ENCODE assay signal across 1 cellular context in the genomic region with DNA sequence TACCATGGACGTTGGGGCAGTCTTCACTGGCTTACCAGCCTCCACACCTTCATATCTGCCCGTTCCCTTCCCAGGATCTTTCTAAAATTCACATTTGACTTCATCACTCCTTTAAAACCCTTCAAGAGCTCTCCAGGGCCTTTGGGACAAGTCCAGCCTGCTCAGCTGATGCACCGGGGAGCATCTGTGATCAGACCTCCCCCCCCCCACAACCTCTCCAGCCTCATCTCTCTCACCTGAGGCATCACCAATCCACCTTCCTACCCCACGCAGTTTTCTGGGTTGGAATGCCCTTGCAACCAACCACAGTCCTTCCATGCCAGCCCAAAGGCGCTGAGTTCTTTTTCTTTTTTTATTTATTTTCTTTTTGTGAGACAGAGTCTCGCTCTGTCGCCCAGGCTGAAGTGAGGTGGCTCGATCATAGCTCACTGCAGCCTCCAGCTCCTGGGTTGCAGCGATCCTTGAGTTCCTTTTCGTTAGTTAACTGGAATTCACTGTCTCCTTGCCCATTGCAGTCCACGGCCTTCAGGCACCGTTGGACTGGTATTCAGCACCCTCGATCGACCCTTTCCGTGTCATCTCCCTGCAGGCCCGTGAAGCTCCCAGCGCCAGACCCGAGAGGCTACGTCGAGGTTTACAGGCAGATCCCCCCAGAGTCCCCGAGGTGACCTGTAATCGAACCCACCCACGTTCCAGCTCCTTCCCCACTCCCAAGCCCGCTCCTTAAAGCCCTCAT.
TF ChIP-seq lines count a peak whose summit lies in the region.

No MANE protein-coding gene starts in this region.

TF ChIP-seq in H1, 55 proteins besides CTCF, POLR2A, EP300 and RAD21:
- TF ChIP-seq, protein P1, sequence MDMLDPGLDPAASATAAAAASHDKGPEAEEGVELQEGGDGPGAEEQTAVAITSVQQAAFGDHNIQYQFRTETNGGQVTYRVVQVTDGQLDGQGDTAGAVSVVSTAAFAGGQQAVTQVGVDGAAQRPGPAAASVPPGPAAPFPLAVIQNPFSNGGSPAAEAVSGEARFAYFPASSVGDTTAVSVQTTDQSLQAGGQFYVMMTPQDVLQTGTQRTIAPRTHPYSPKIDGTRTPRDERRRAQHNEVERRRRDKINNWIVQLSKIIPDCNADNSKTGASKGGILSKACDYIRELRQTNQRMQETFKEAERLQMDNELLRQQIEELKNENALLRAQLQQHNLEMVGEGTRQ (IDR thresholded peaks at IDR 0.05; ENCODE audit: low read length): no peak
- TF ChIP-seq HDAC2 (IDR thresholded peaks at IDR 0.05; ENCODE audit: borderline replicate concordance in 1 of 2, low read depth in 2 of 2, low read length in 2 of 2) (no peak), SIX5 (IDR thresholded peaks at IDR 0.05; ENCODE audit: low read depth, low read length) (no peak), SP1 (IDR thresholded peaks at IDR 0.05; ENCODE audit: low read depth, low read length) (no peak), TAF7 (optimal IDR thresholded peaks at IDR 0.05; ENCODE audit: borderline replicate concordance, low read depth, low read length) (no peak), ZNF274 (IDR thresholded peaks at IDR 0.05; ENCODE audit: borderline replicate concordance, extremely low read depth, low read length) (no peak), ASH2L (IDR thresholded peaks at IDR 0.05; ENCODE audit: low read length) (no peak), SIN3A (conservative IDR thresholded peaks at IDR 0.05 in 1 of 2, IDR thresholded peaks at IDR 0.05 in 1 of 2; ENCODE audit: low read depth in 1 of 2, low read length in 2 of 2) (no peak), CHD1 (IDR thresholded peaks at IDR 0.05; ENCODE audit: low read depth, low read length) (no peak), RBBP5 (IDR thresholded peaks at IDR 0.05; ENCODE audit: borderline replicate concordance, low read depth, low read length) (no peak), SAP30 (IDR thresholded peaks at IDR 0.05; ENCODE audit: insufficient read depth, insufficient replicate concordance, low read length) (no peak), KDM5A (IDR thresholded peaks at IDR 0.05; ENCODE audit: low read length) (no peak), CHD7 (IDR thresholded peaks at IDR 0.05; ENCODE audit: insufficient replicate concordance, low read length) (no peak), PHF8 (conservative IDR thresholded peaks at IDR 0.05; ENCODE audit: low read depth, low read length) (no peak), TAF1 (IDR thresholded peaks at IDR 0.05; ENCODE audit: low read depth, low read length) (no peak), FOSL1 (IDR thresholded peaks at IDR 0.05; ENCODE audit: insufficient read depth, low read depth, low read length) (no peak), BRCA1 (IDR thresholded peaks at IDR 0.05; ENCODE audit: low read depth, low read length) (no peak)
- TF ChIP-seq, protein P2, sequence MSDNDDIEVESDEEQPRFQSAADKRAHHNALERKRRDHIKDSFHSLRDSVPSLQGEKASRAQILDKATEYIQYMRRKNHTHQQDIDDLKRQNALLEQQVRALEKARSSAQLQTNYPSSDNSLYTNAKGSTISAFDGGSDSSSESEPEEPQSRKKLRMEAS (IDR thresholded peaks at IDR 0.05): no peak
